ENCODE assay signal across 22 cellular contexts in genomic region chr13:36369268-36370107, GRCh38. TPM values are rescaled to one million over a fixed set of nuclear protein-coding genes. Genes with fewer than 3 reads are reported as not detected.
DNase-seq lines count a peak whose midpoint lies in the region; ATAC-seq and TF ChIP-seq lines count a peak whose summit lies in the region.
"Had no signal": no experiment of that assay in that cellular context is flagged by ENCODE, and none has a peak within 500 bp of the region (broad histone marks: within the 10 kb centered on the region; RNA-seq: fewer than 3 reads in every experiment).

No MANE protein-coding gene starts in this region.

- peaks cover 0 to 9% (median 5%) of the 10 kb centered on the region in 10 experiments; a peak in 5 of 20 replicates for H3K4me1 ChIP-seq in BLaER1 treated with 17β-estradiol and CSF1 and Interleukin-3, amounts not matched to agents 10 nM and 100 nM
- peaks cover 7% of the 10 kb centered on the region for H3K4me1 ChIP-seq in osteoblast (ENCODE audit: insufficient read depth, low read length)
- H3K4me1 ChIP-seq: gastrocnemius medialis, left lung, thyroid gland had no signal

- H3K27ac ChIP-seq in BLaER1 treated with 17β-estradiol and CSF1 and Interleukin-3, amounts not matched to agents 10 nM and 100 nM = no peak overlapping the region
- H3K27ac ChIP-seq in osteoblast (ENCODE audit: low read depth, low read length) = no peak overlapping the region
- H3K27ac ChIP-seq: gastrocnemius medialis, KMS-11, left lung, thyroid gland had no signal

- H3K27me3 ChIP-seq in BLaER1 treated with 17β-estradiol and CSF1 and Interleukin-3, amounts not matched to agents 10 nM and 100 nM = no peaks in the 10 kb centered on the region
- H3K27me3 ChIP-seq in osteoblast (ENCODE audit: insufficient read depth, low read length) = no peaks in the 10 kb centered on the region
- H3K27me3 ChIP-seq: gastrocnemius medialis, left lung, sigmoid colon, thyroid gland had no signal

- DNase-seq in astrocyte of the cerebellum (ENCODE audit: low read depth) = peak; percentile 90
- peak; percentile 20 for DNase-seq in fibroblast of villous mesenchyme (ENCODE audit: low read depth)
- no peak for DNase-seq in osteoblast (ENCODE audit: insufficient read length, low spot score, missing footprints)
- DNase-seq in DMS 273 treated with DMSO at 0.1 percent for 48 hours (lab: John Stamatoyannopoulos, UW) = no peak
- no peak for DNase-seq in HT-29 (ENCODE audit: low spot score)
- no peak for DNase-seq in activated CD8-positive, alpha-beta memory T cell treated with anti-CD3 and anti-CD28 coated beads for 24 hours
- DNase-seq: activated CD4-positive, alpha-beta T cell treated with anti-CD3 and anti-CD28 coated beads for 4 hours; activated effector memory CD4-positive, alpha-beta T cell treated with Interleukin-2 at 50 U/mL for 16 hours; cerebellar nuclear complex; DND-41; gastrocnemius medialis; left lung; NCI-H2029; NCI-H446 treated with DMSO at 0.1 percent for 48 hours; NK-92 treated with Interleukin-12 subunit alpha and Interleukin-12 subunit beta, amount 100 ng/mL, for 24 hours; RPMI8226; sigmoid colon; thyroid gland had no signal

- ATAC-seq in GM21786 (IDR thresholded peaks at IDR 0.05; ENCODE audit: unreplicated experiment) = no peak
- ATAC-seq: gastrocnemius medialis; left lung; stimulated activated memory B cell treated with anti-CD40 and anti-IgM and Interleukin-4, amounts not matched to agents 10 μg/mL and 1 μg/mL and 100 μg/mL, for 72 hours had no signal

- H3K36me3 ChIP-seq in BLaER1 treated with 17β-estradiol and CSF1 and Interleukin-3, amounts not matched to agents 10 nM and 100 nM = no peaks in the 10 kb centered on the region
- H3K36me3 ChIP-seq in osteoblast (ENCODE audit: insufficient read depth, low read length) = no peaks in the 10 kb centered on the region
- H3K36me3 ChIP-seq: gastrocnemius medialis, left lung, thyroid gland had no signal

- H3K4me2 ChIP-seq in BLaER1 treated with 17β-estradiol and CSF1 and Interleukin-3, amounts not matched to agents 10 nM and 100 nM = peak overlapping the region in 7 of 11 experiments; percentile 0 to 46 (median 23); a peak in 7 of 22 replicates
- H3K4me2 ChIP-seq in osteoblast (ENCODE audit: insufficient read depth, low read length) = peak overlapping the region; percentile 27
- H3K4me2 ChIP-seq: KMS-11 had no signal

- no peaks in the 10 kb centered on the region for H3K79me2 ChIP-seq in osteoblast (ENCODE audit: insufficient read depth, low read length)

- H3K9me3 ChIP-seq in BLaER1 treated with 17β-estradiol and CSF1 and Interleukin-3, amounts not matched to agents 10 nM and 100 nM (replicated peaks in 1 of 11) = peaks cover 0 to 13% (median 7%) of the 10 kb centered on the region in 11 experiments; a peak in 8 of 22 replicates
- no peaks in the 10 kb centered on the region for H3K9me3 ChIP-seq in osteoblast (ENCODE audit: low read depth, low read length)
- H3K9me3 ChIP-seq: gastrocnemius medialis, left lung, sigmoid colon, thyroid gland had no signal

- H3K9ac ChIP-seq in BLaER1 treated with 17β-estradiol and CSF1 and Interleukin-3, amounts not matched to agents 10 nM and 100 nM = no peak overlapping the region
- H3K9ac ChIP-seq: KMS-11 had no signal

- H4K20me1 ChIP-seq in BLaER1 treated with 17β-estradiol and CSF1 and Interleukin-3, amounts not matched to agents 10 nM and 100 nM = no peaks in the 10 kb centered on the region
- H4K20me1 ChIP-seq in osteoblast (ENCODE audit: insufficient read depth, low read length) = no peaks in the 10 kb centered on the region

- in situ Hi-C loops in astrocyte of the cerebellum (cut with HindIII; ENCODE audit: low sequenced_read_pairs) = no loop called here

- H3K4me3 ChIP-seq in BLaER1 treated with 17β-estradiol and CSF1 and Interleukin-3, amounts not matched to agents 10 nM and 100 nM = no peak overlapping the region
- H3K4me3 ChIP-seq in astrocyte of the cerebellum (ENCODE audit: low read depth, low read length) (no peak overlapping the region), fibroblast of villous mesenchyme (ENCODE audit: low read depth, low read length) (no peak overlapping the region), osteoblast (ENCODE audit: insufficient read depth, low read length) (no peak overlapping the region)
- H3K4me3 ChIP-seq: gastrocnemius medialis, left lung, sigmoid colon, thyroid gland had no signal

- TF ChIP-seq CTCF in astrocyte of the cerebellum (IDR thresholded peaks at IDR 0.05; ENCODE audit: low read depth, low read length, missing control alignments) (no peak), fibroblast of villous mesenchyme (IDR thresholded peaks at IDR 0.05; ENCODE audit: insufficient read depth, low read depth, low read length) (no peak), osteoblast (IDR thresholded peaks at IDR 0.05; ENCODE audit: extremely low read depth, low read depth, low read length) (no peak)

- peak overlapping the region; percentile 27 for H2AFZ ChIP-seq in osteoblast (ENCODE audit: low read length)

RNA-seq across cellular contexts. Expression of gene SPART, which starts 23.3 kb away (rescaled TPM):
- total RNA-seq in fibroblast of villous mesenchyme (60.6 and 106 TPM in 2 replicates), osteoblast (102 and 112 TPM in 2 replicates)
- not detected in 2 replicates for total RNA-seq in HT-29 (2014; rRNA removed; shearing (Covaris generic))

Comparison
In these comparisons a context has a peak if more than half of its experiments do, and no peak if none do; other contexts are left out.
1. DNase-seq: peak in astrocyte of the cerebellum (single experiment) and fibroblast of villous mesenchyme (single experiment); none in osteoblast (single experiment), DMS 273 treated with DMSO at 0.1 percent for 48 hours (single experiment), HT-29 (single experiment) and activated CD8-positive, alpha-beta memory T cell treated with anti-CD3 and anti-CD28 coated beads for 24 hours (single experiment).
2. RNA of gene SPART, which starts 23.3 kb away (total RNA-seq): 60.6 to 106 TPM in fibroblast of villous mesenchyme and 102 to 112 TPM in osteoblast; not detected in HT-29; every median in the first group is over 10 times any median in the second.